ENCODE assay signal across 7 cellular contexts in the genomic region with DNA sequence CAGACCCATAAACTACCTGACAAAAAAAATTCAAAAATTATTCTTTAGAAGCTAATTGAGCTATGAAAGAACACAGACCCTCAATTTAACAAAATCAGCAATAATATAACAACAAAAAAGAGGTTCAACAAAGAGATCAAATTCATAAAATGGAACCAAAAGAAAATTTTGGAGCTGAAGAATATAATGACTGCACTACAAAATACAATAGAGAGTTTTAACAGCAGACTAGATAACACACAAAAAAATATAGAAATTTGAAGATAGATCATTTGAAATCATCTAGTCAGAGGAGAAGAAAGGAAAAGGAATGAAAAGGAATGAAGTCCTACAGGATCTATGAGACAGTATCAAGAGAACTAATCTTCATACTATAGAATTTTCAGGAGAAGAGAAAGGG.
"Had no signal": no experiment of that assay in that cellular context is flagged by ENCODE, and none has a peak within 500 bp of the region (broad histone marks: within the 10 kb centered on the region; RNA-seq: fewer than 3 reads in every experiment).

No MANE protein-coding gene starts in this region.

- H3K9ac ChIP-seq: KMS-11 had no signal

- ATAC-seq: K562 had no signal

- H3K27ac ChIP-seq: HL-60, KMS-11 had no signal

- FAIRE-seq: HTR-8/SVneo, K562 had no signal

- H3K4me2 ChIP-seq: KMS-11 had no signal

- H3K4me3 ChIP-seq: K562 had no signal

- DNase-seq: IMR-90, KBM-7, KG1 had no signal
